Comparison of ENCODE assay signal across 1 cellular context in the genomic region with DNA sequence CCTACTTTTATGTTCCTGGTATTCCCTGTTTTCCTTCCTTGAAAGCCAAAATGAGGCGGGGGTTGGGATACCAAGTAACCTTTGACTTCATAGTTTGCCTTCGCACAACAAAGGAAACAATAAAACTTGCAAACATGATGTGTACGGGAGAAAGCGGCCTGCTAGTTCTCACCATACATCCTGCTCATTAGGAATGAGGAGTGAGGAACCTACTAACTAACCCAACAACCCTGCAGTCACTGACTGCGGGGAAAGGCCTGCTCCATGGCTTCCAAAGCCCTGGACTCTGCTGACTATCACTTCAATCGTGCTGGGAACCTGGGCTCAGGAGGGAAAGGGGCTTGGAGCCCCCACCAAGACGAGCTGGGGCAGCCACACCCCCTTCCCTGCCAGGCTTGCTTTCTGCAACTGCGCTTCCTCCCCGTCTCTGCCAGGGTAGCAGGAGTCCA.
TF ChIP-seq lines count a peak whose summit lies in the region.

No MANE protein-coding gene starts in this region.

TF ChIP-seq in HEK293, 187 proteins besides CTCF, POLR2A, EP300 and RAD21 (continued from another document):
- no peak for TF ChIP-seq ZNF624 (tag by site-specific recombination; IDR thresholded peaks at IDR 0.05)
